Comparison of ENCODE assay signal across 28 cellular contexts in genomic region chr16:65867276-65867990, GRCh38.
"Had no signal": no experiment of that assay in that cellular context is flagged by ENCODE, and none has a peak within 500 bp of the region (broad histone marks: within the 10 kb centered on the region; RNA-seq: fewer than 3 reads in every experiment).

No MANE protein-coding gene starts in this region.

- H3K36me3 Mint-ChIP-seq: activated naive CD8-positive, alpha-beta T cell had no signal

- H3K4me1 Mint-ChIP-seq: activated T-helper 17 cell treated with anti-CD3 and anti-CD28 coated beads, Interleukin-2, amount 50 U/mL, for 72 hours; T-helper 17 cell; WTC11 had no signal

- H3K4me3 Mint-ChIP-seq: activated naive CD4-positive, alpha-beta T cell treated with anti-CD3 and anti-CD28 coated beads for 36 hours; activated naive CD8-positive, alpha-beta T cell; activated T-helper 17 cell treated with anti-CD3 and anti-CD28 coated beads, Interleukin-2, amount 50 U/mL, for 72 hours; T-helper 17 cell; WTC11 had no signal

- DNase-seq: activated CD4-positive, alpha-beta T cell treated with anti-CD3 and anti-CD28 coated beads for 48 hours; activated CD4-positive, alpha-beta T cell treated with anti-CD3 and anti-CD28 coated beads, Interleukin-2, amount 50 U/mL, for 4 hours; activated CD4-positive, CD25-positive, alpha-beta regulatory T cell treated with anti-CD3 and anti-CD28 coated beads, Interleukin-2, amount 50 U/mL, for 72 hours; activated CD8-positive, alpha-beta memory T cell treated with anti-CD3 and anti-CD28 coated beads for 24 hours; activated gamma-delta T cell; activated naive CD4-positive, alpha-beta T cell treated with anti-CD3 and anti-CD28 coated beads for 36 hours; activated T-cell treated with anti-CD3 and anti-CD28 coated beads, Interleukin-2, amount 50 U/mL, for 48 hours; amygdala; cerebellar nuclear complex; Karpas-422; MM.1S; NCI-H1048; NCI-H1930; NCI-H2171; NCI-H2227 treated with DMSO at 0.1 percent for 48 hours; NCI-H446 treated with DMSO at 0.1 percent for 48 hours; NCI-H524 treated with DMSO at 0.1 percent for 48 hours; NCI-H748 treated with DMSO at 0.1 percent for 48 hours; RPMI8226; SJCRH30; T-helper 17 cell; T-helper 9 cell had no signal

- H3K36me3 ChIP-seq: SJCRH30 had no signal

- ATAC-seq: activated T-helper 17 cell treated with anti-CD3 and anti-CD28 coated beads, Interleukin-2, amount 50 U/mL, for 72 hours; K562; Panc1; Right ventricle myocardium inferior; T-helper 17 cell; WTC11 had no signal

- H3K27me3 ChIP-seq: SJCRH30 had no signal

- H3K27me3 Mint-ChIP-seq: activated naive CD8-positive, alpha-beta T cell had no signal

- H3K27ac ChIP-seq: SJCRH30 had no signal

- H3K4me1 ChIP-seq: SJCRH30 had no signal

- H3K27ac Mint-ChIP-seq: activated naive CD4-positive, alpha-beta T cell treated with anti-CD3 and anti-CD28 coated beads for 36 hours; activated naive CD8-positive, alpha-beta T cell; activated T-helper 17 cell treated with anti-CD3 and anti-CD28 coated beads, Interleukin-2, amount 50 U/mL, for 72 hours; T-helper 17 cell; WTC11 had no signal

- H3K4me3 ChIP-seq: K562, SJCRH30 had no signal
